8 cellular contexts compared by ENCODE assay signal in genomic region chr11:74398244-74399159, GRCh38. TPM values are rescaled to one million over a fixed set of nuclear protein-coding genes. Genes with fewer than 3 reads are reported as not detected.
DNase-seq lines count a peak whose midpoint lies in the region; ATAC-seq and TF ChIP-seq lines count a peak whose summit lies in the region.

TSS of gene PGM2L1 (minus strand) at chr11:74398433. CDS start at chr11:74398161, 272 bp downstream.

- H3K9me3 Mint-ChIP-seq in H9, result no peaks in the 10 kb centered on the region
- H3K9me3 Mint-ChIP-seq in nephron, result no peaks in the 10 kb centered on the region

- H2BK120ac ChIP-seq in H9 (ENCODE audit: low read depth, low read length, poor library complexity, severe bottlenecking), result no peak within 1 kb of the TSS

- H2BK20ac ChIP-seq in H9 (ENCODE audit: low read depth, low read length, poor library complexity, severe bottlenecking), result no peak within 1 kb of the TSS

- H3K4me1 ChIP-seq in ES-I3 (ENCODE audit: insufficient read depth, low read length) (no peaks in the 10 kb centered on the region), H9 (ENCODE audit: insufficient read depth, low read length) (no peaks in the 10 kb centered on the region)

- no peak within 1 kb of the TSS for H3K27ac ChIP-seq in H9 (ENCODE audit: insufficient read length, low read depth, low read length)

- H3K56ac ChIP-seq in H9 (ENCODE audit: insufficient read length, low read depth, low read length), result no peak within 1 kb of the TSS

- no peak within 1 kb of the TSS for H3T11ph ChIP-seq in H9 (ENCODE audit: low read length)

- no peak within 1 kb of the TSS for H4K5ac ChIP-seq in H9 (ENCODE audit: insufficient read length, low read depth, low read length)

- peak; percentile 93 for ATAC-seq in stimulated activated naive CD8-positive, alpha-beta T cell treated with anti-CD3 and anti-CD28 coated beads, Interleukin-15, Interleukin-2, amounts not matched to agents 100 U/mL and 50 U/mL, for 24 hours

- no peak within 1 kb of the TSS for H2BK15ac ChIP-seq in H9 (ENCODE audit: low read depth, low read length)

- H3K4me3 Mint-ChIP-seq in H9 (peak within 1 kb of the TSS; percentile 98), nephron (peak within 1 kb of the TSS; percentile 91 to 94 (median 93))

- H3K23ac ChIP-seq in H9 (ENCODE audit: insufficient read length, low read depth, low read length), result no peak within 1 kb of the TSS

- peak within 1 kb of the TSS; percentile 93 to 98 (median 98) for H3K27ac Mint-ChIP-seq in H9
- peak within 1 kb of the TSS; percentile 88 to 99 (median 97) for H3K27ac Mint-ChIP-seq in nephron

- WGBS in H9 (ENCODE audit: extremely low coverage, insufficient read length, low lambda C conversion rate), result no CpG with 5 or more reads among the region's 71 CpGs

- H3K14ac ChIP-seq in H9 (ENCODE audit: insufficient read depth, low read length), result peak within 1 kb of the TSS; percentile 44

- DNase-seq in H9, result peak; percentile 95
- peak; percentile 93 for DNase-seq in M059J (ENCODE audit: low read depth)
- DNase-seq in activated effector memory CD4-positive, alpha-beta T cell treated with anti-CD3 and anti-CD28 coated beads, Interleukin-2, amount 50 U/mL, for 16 hours, result peak; percentile 96
- peak; percentile 87 for DNase-seq in fibroblast of the conjunctiva (ENCODE audit: low read depth)
- peak; percentile 93 for DNase-seq in stimulated activated naive CD8-positive, alpha-beta T cell treated with anti-CD3 and anti-CD28 coated beads, Interleukin-15, Interleukin-2, amounts not matched to agents 100 U/mL and 50 U/mL, for 24 hours

- no peak within 1 kb of the TSS for H2AK5ac ChIP-seq in H9 (ENCODE audit: insufficient read length, low read length)

- H3K4me1 Mint-ChIP-seq in H9 (peaks cover 9 to 17% of the 10 kb centered on the region in 2 experiments), nephron (no peaks in the 10 kb centered on the region)

- H3K23me2 ChIP-seq in H9 (ENCODE audit: insufficient read length, low read depth, low read length, poor library complexity, severe bottlenecking), result peaks cover 4% of the 10 kb centered on the region

- H3K9me3 ChIP-seq in ES-I3 (ENCODE audit: control insufficient read depth, insufficient read depth, low read length) (no peaks in the 10 kb centered on the region), H9 (ENCODE audit: control insufficient read depth, low read depth, low read length) (no peaks in the 10 kb centered on the region)

- peak within 1 kb of the TSS; percentile 92 for H3K4me2 ChIP-seq in H9 (ENCODE audit: insufficient read depth, insufficient read length, low read length)

- H3K27me3 Mint-ChIP-seq in H9 (ENCODE audit: low read depth) (peaks cover 1% of the 10 kb centered on the region; the same call in 1 of the 2 replicates), nephron (ENCODE audit: low read depth) (no peaks in the 10 kb centered on the region)

- H2AFZ ChIP-seq in H9 (ENCODE audit: low read length), result peak within 1 kb of the TSS; percentile 41

- no peaks in the 10 kb centered on the region for H4K20me1 ChIP-seq in H9 (ENCODE audit: control insufficient read depth, insufficient read depth, insufficient read length)

- no peaks in the 10 kb centered on the region; the same call in 1 of the 2 replicates for H3K79me2 ChIP-seq in H9 (ENCODE audit: insufficient read depth, low read length)

- no peak within 1 kb of the TSS for H2BK12ac ChIP-seq in H9 (ENCODE audit: insufficient read length, low read depth, low read length)

- H3K9ac ChIP-seq in ES-I3 (ENCODE audit: low read depth, low read length) (peak within 1 kb of the TSS; percentile 83), H9 (ENCODE audit: extremely low read depth, insufficient read length, low read length) (peak within 1 kb of the TSS; percentile 64)

- no peak within 1 kb of the TSS for H4K91ac ChIP-seq in H9 (ENCODE audit: insufficient read length, low read depth, low read length)

- no peaks in the 10 kb centered on the region for H3K27me3 ChIP-seq in H9 (ENCODE audit: insufficient read depth, low read length)

- H4K8ac ChIP-seq in H9 (replicated peaks; ENCODE audit: insufficient read length, low read depth, low read length), result no peak within 1 kb of the TSS

- peak; percentile 58 for TF ChIP-seq POLR2A in Raji (IDR thresholded peaks at IDR 0.05; ENCODE audit: insufficient read depth, low read depth, low read length)

- no peaks in the 10 kb centered on the region for H3K36me3 ChIP-seq in ES-I3 (ENCODE audit: insufficient read depth, low read length)

- H3K36me3 Mint-ChIP-seq in H9 (ENCODE audit: insufficient read depth in 1 of 3, low read depth in 3 of 3) (peaks cover 0 to 2% (median 0%) of the 10 kb centered on the region in 3 experiments; a peak in 2 of 7 replicates), nephron (ENCODE audit: low read depth) (no peaks in the 10 kb centered on the region)

- no peak within 1 kb of the TSS for H2BK5ac ChIP-seq in H9 (ENCODE audit: insufficient read length, low read length)

- TF ChIP-seq CTCF in H9 (conservative IDR thresholded peaks at IDR 0.05) (no peak), nephron (IDR thresholded peaks at IDR 0.05; ENCODE audit: unreplicated experiment in 3 of 3) (no peak)

- no peaks in the 10 kb centered on the region for H3K79me1 ChIP-seq in H9 (ENCODE audit: insufficient read depth, low read depth, low read length, poor library complexity, severe bottlenecking)

- peak within 1 kb of the TSS; percentile 61 for H3K18ac ChIP-seq in H9 (ENCODE audit: insufficient read length, low read depth, low read length)

- no peak within 1 kb of the TSS for H3K4ac ChIP-seq in H9 (ENCODE audit: low read depth, low read length)

RNA-seq across cellular contexts. Expression of gene PGM2L1, which starts in this region (rescaled TPM):
- total RNA-seq in H9 (2021), result 16.9 and 17.7 TPM in 2 replicates
- total RNA-seq in M059J (2014; rRNA removed; shearing (Covaris generic)), result 7.0 and 11.9 TPM in 2 replicates
